ENCODE assay signal across 1 cellular context in the genomic region with DNA sequence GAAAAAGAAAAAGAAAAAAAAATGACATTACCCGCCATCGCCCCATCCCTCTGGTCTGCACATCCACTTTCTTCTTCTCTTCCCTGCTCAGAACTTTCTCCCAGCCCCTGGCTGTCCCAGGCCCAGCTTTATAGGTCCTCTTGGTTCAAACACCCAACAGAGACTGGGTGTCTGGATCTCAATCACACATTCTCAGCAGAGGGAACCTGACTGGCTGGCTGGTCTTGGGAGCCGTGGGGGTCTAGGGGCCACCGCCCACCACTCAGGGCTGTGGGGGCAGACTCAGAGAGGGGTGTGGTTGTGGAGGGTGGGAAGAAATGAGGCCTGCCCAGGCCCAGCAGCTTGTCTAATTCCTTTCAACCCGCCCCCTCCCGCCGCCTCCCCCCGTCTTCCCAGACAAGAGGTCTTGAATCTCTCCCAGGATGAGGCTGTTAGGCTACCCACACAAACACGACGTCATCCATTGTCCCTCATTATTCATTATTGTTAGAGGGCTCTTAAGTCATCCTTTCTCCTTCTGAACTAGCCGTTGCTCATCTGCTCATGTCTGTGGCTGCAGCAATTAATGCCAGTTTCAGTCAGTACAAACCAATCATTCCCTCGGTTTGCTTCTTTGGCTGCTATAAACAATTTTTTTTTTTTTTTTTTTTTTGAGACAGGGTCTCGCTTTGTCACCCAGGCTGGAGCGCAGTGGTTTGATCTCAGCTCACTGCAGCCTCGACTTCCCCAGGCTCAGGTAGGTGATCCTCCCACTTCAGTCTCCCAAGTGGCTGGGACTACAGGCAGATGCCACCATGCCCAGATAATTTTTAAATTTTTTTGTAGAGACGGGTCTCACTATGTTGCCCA.
TF ChIP-seq lines count a peak whose summit lies in the region.

No MANE protein-coding gene starts in this region.

TF ChIP-seq in H1, 55 proteins besides CTCF, POLR2A, EP300 and RAD21 (continued from another document):
- TF ChIP-seq BACH1 (IDR thresholded peaks at IDR 0.05; ENCODE audit: low read length) = no peak
- TF ChIP-seq, protein P1, sequence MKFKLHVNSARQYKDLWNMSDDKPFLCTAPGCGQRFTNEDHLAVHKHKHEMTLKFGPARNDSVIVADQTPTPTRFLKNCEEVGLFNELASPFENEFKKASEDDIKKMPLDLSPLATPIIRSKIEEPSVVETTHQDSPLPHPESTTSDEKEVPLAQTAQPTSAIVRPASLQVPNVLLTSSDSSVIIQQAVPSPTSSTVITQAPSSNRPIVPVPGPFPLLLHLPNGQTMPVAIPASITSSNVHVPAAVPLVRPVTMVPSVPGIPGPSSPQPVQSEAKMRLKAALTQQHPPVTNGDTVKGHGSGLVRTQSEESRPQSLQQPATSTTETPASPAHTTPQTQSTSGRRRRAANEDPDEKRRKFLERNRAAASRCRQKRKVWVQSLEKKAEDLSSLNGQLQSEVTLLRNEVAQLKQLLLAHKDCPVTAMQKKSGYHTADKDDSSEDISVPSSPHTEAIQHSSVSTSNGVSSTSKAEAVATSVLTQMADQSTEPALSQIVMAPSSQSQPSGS (IDR thresholded peaks at IDR 0.05; ENCODE audit: low read length) = peak; percentile 37; the same call in 1 of the 2 replicates
- peak; percentile 41; the same call in 1 of the 2 replicates for TF ChIP-seq JUND (IDR thresholded peaks at IDR 0.05; ENCODE audit: low read length)
- no peak for TF ChIP-seq SIX5 (IDR thresholded peaks at IDR 0.05; ENCODE audit: low read depth, low read length)
- no peak for TF ChIP-seq RNF2 (IDR thresholded peaks at IDR 0.05; ENCODE audit: borderline replicate concordance, low read depth, low read length, missing control alignments, poor library complexity, severe bottlenecking)
- TF ChIP-seq PHF8 (conservative IDR thresholded peaks at IDR 0.05; ENCODE audit: low read depth, low read length) = no peak
